18 cellular contexts compared by ENCODE assay signal in the genomic region with DNA sequence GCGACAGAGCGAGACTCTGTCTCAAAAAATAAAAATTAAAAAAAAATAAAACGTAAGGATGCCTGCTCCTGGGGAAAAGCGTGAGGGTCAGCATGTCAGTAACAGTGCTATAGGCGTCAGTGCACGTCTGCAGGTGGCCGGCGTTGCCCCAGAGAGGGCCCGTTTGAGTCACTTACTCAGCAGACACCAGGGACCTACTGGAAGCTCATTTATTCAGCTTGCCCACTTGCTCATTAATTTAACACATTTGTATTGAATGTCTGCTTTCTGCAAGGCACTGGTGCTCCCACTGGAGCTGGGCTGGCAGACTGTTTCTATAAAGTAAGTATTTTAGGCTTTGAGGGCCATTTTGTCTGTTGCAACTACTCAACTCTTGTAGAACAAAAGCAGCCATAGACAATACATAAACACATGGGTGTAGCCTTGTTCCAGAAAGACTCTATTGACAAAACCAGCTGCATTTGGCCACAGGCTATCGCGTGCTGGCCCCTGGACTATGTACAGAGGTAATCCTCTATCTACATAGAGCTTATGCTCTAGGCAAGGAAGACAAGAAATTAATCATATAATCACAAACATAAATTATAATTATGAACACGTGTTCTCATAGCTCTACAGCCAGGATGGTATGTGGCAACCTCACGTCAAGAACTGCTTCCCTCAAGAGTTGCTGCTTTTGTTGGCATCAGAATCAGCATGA.
DNase-seq lines count a peak whose midpoint lies in the region; TF ChIP-seq lines count a peak whose summit lies in the region.
"Had no signal": no experiment of that assay in that cellular context is flagged by ENCODE, and none has a peak within 500 bp of the region (broad histone marks: within the 10 kb centered on the region; RNA-seq: fewer than 3 reads in every experiment).

No MANE protein-coding gene starts in this region.

- CTCF ChIA-PET in Calu3 (lab: Charles Lee), result no interaction called here

- no peaks in the 10 kb centered on the region for H3K27me3 ChIP-seq in tibial nerve

- 75 to 77% methylated on average over 13 of the region's 13 CpGs for WGBS in tibial nerve, 2 donors

- intact Hi-C loops in Calu3 (cut with micrococcal nuclease; ENCODE audit: unreplicated experiment), result no loop called here

- no peaks in the 10 kb centered on the region for H3K9me3 Mint-ChIP-seq in Calu3 (ENCODE audit: low read depth, unreplicated experiment)
- H3K9me3 Mint-ChIP-seq: HFFc6 had no signal

- no peaks in the 10 kb centered on the region for H3K27me3 Mint-ChIP-seq in Calu3 (ENCODE audit: unreplicated experiment)

- H3K27ac ChIP-seq in tibial nerve, result peak overlapping the region in 3 of 4 donors; percentile 0 to 51 (median 36)
- H3K27ac ChIP-seq: BLaER1 had no signal

- H3K4me3 ChIP-seq in tibial nerve, result no peak overlapping the region
- H3K4me3 ChIP-seq: BLaER1, GM12878 had no signal

- TF ChIP-seq EP300 in tibial nerve (IDR thresholded peaks at IDR 0.05), result peak in 1 of 2 donors; percentile 16

- no peaks in the 10 kb centered on the region for H3K9me3 ChIP-seq in tibial nerve
- H3K9me3 ChIP-seq: BLaER1, Caco-2 had no signal

- H3K4me1 ChIP-seq in tibial nerve, result peaks cover 0 to 57% (median 13%) of the 10 kb centered on the region in 4 donors
- H3K4me1 ChIP-seq: Caco-2 had no signal

- in situ Hi-C loops in SK-MEL-5 (cut with HindIII; ENCODE audit: low pct_unique_long_range_greater_than_20kb, low sequenced_read_pairs), result no loop called here

- no peaks in the 10 kb centered on the region for H3K4me1 Mint-ChIP-seq in Calu3 (ENCODE audit: low read depth, unreplicated experiment)

- H3K36me3 ChIP-seq in tibial nerve, result no peaks in the 10 kb centered on the region
- H3K36me3 ChIP-seq: BLaER1 had no signal

- H3K27ac Mint-ChIP-seq in Calu3 (ENCODE audit: unreplicated experiment), result no peak overlapping the region
- H3K27ac Mint-ChIP-seq: CD8-positive, alpha-beta memory T cell had no signal

- no peak for TF ChIP-seq POLR2A in tibial nerve (IDR thresholded peaks at IDR 0.05)

- no peaks in the 10 kb centered on the region for H3K36me3 Mint-ChIP-seq in Calu3 (ENCODE audit: insufficient read depth, unreplicated experiment)
- H3K36me3 Mint-ChIP-seq: CD8-positive, alpha-beta memory T cell had no signal

- BruUV-seq in Calu3 (replicated peaks; lab: Mats Ljungman, UMichigan), result no TSS peak

- no peak for TF ChIP-seq CTCF in tibial nerve (IDR thresholded peaks at IDR 0.05)
- TF ChIP-seq CTCF in Calu3 (IDR thresholded peaks at IDR 0.05; ENCODE audit: unreplicated experiment), result no peak

- DNase-seq in NCI-H748 (lab: John Stamatoyannopoulos, UW; ENCODE audit: unreplicated experiment) (peak; percentile 30), NCI-H748 treated with DMSO at 0.1 percent for 48 hours (lab: John Stamatoyannopoulos, UW) (no peak), SK-MEL-5 (ENCODE audit: low read depth, low spot score) (peak; percentile 22), fibroblast of gingiva (ENCODE audit: low read depth) (peak; percentile 55), tibial nerve (ENCODE audit: low spot score in 2 of 2) (no peak), Calu3 (no peak), cortex of kidney (lab: John Stamatoyannopoulos, UW) (no peak), kidney glomerular epithelial cell (lab: John Stamatoyannopoulos, UW) (no peak)
- DNase-seq: 8988T; AML-193; Caco-2; CD8-positive, alpha-beta memory T cell; DMS53; GOT3; HCEC 1CT; HFFc6 had no signal

- H3K4me3 Mint-ChIP-seq in Calu3 (ENCODE audit: low read depth, unreplicated experiment), result no peak overlapping the region
- H3K4me3 Mint-ChIP-seq: CD8-positive, alpha-beta memory T cell; HFFc6 had no signal

Comparison
In these comparisons a context has a peak if more than half of its experiments do, and no peak if none do; other contexts are left out.
1. DNase-seq: peak in NCI-H748 (single experiment), SK-MEL-5 (single experiment) and fibroblast of gingiva (single experiment); none in NCI-H748 treated with DMSO at 0.1 percent for 48 hours (single experiment), tibial nerve (0 of 2), Calu3 (single experiment), cortex of kidney (single experiment) and kidney glomerular epithelial cell (single experiment).